In the genomic region with DNA sequence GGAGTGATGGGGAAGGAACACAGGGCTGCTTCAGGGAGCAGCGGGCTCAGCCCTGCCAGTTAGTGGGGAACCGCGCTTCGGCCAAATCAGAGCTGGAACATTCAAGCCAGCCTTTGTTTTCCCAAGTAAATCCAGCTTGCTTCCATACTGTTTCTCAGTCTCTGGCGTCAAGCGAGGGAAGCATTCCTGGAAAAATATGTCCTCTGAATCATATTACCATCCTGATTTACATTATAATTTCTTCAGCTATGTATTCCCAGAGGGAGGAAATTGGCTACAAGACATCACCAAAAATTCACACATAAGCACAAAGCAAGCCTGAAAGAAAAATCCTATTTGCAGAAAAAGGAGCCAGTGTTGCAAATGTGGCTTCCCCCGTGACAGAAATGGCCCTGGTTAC, we compare ENCODE assay signal across 17 cellular contexts.
"Had no signal": no experiment of that assay in that cellular context is flagged by ENCODE, and none has a peak within 500 bp of the region (broad histone marks: within the 10 kb centered on the region; RNA-seq: fewer than 3 reads in every experiment).

No MANE protein-coding gene starts in this region.

- H3K36me3 Mint-ChIP-seq: activated CD4-positive, alpha-beta memory T cell treated with anti-CD3 and anti-CD28 coated beads for 36 hours; naive thymus-derived CD4-positive, alpha-beta T cell had no signal

- H3K27ac ChIP-seq: epithelial cell of prostate, thoracic aorta, upper lobe of right lung, WERI-Rb-1 had no signal

- H3K4me3 Mint-ChIP-seq: activated CD4-positive, alpha-beta memory T cell treated with anti-CD3 and anti-CD28 coated beads for 36 hours; activated CD4-positive, alpha-beta T cell treated with anti-CD3 and anti-CD28 coated beads for 36 hours; activated T-cell treated with anti-CD3 and anti-CD28 coated beads, Interleukin-2, amount 50 U/mL, for 4 hours; effector memory CD8-positive, alpha-beta T cell; naive thymus-derived CD4-positive, alpha-beta T cell; stimulated activated naive CD8-positive, alpha-beta T cell treated with anti-CD3 and anti-CD28 coated beads, Interleukin-15, Interleukin-2, amounts not matched to agents 100 ng/mL and 50 ng/mL, for 24 hours; T-helper 1 cell treated with Interleukin-12 subunit alpha and Interleukin-12 subunit beta and Interleukin-4 antibody, amounts not matched to agents 30 μg/mL and 1 μg/mL, for 36 hours had no signal

- FAIRE-seq: keratinocyte had no signal

- H3K4me1 Mint-ChIP-seq: activated CD4-positive, alpha-beta T cell treated with anti-CD3 and anti-CD28 coated beads for 36 hours; naive thymus-derived CD4-positive, alpha-beta T cell had no signal

- H3K4me1 ChIP-seq: upper lobe of right lung had no signal

- H3K4me3 ChIP-seq: mucosa of descending colon, thoracic aorta, upper lobe of right lung had no signal

- H3K27me3 ChIP-seq: upper lobe of right lung had no signal

- ATAC-seq: activated CD4-positive, alpha-beta T cell treated with anti-CD3 and anti-CD28 coated beads for 36 hours; activated T-cell treated with anti-CD3 and anti-CD28 coated beads, Interleukin-2, amount 50 U/mL, for 4 hours; effector memory CD8-positive, alpha-beta T cell; mucosa of descending colon; naive thymus-derived CD4-positive, alpha-beta T cell; upper lobe of right lung had no signal

- H3K9me3 Mint-ChIP-seq: activated CD4-positive, alpha-beta memory T cell treated with anti-CD3 and anti-CD28 coated beads for 36 hours; activated T-cell treated with anti-CD3 and anti-CD28 coated beads, Interleukin-2, amount 50 U/mL, for 4 hours; effector memory CD8-positive, alpha-beta T cell; stimulated activated naive CD8-positive, alpha-beta T cell treated with anti-CD3 and anti-CD28 coated beads, Interleukin-15, Interleukin-2, amounts not matched to agents 100 ng/mL and 50 ng/mL, for 24 hours; T-helper 1 cell treated with Interleukin-12 subunit alpha and Interleukin-12 subunit beta and Interleukin-4 antibody, amounts not matched to agents 30 μg/mL and 1 μg/mL, for 36 hours had no signal

- DNase-seq: activated CD4-positive, alpha-beta memory T cell treated with anti-CD3 and anti-CD28 coated beads for 36 hours; activated CD4-positive, alpha-beta T cell treated with anti-CD3 and anti-CD28 coated beads for 36 hours; activated effector memory CD4-positive, alpha-beta T cell treated with Interleukin-2 at 50 U/mL for 16 hours; activated naive CD4-positive, alpha-beta T cell treated with anti-CD3 and anti-CD28 coated beads, Interleukin-2, amount 50 U/mL, for 16 hours; activated T-cell treated with anti-CD3 and anti-CD28 coated beads, Interleukin-2, amount 50 U/mL, for 4 hours; central memory CD4-positive, alpha-beta T cell; cortex of kidney; effector memory CD8-positive, alpha-beta T cell; mucosa of descending colon; naive thymus-derived CD4-positive, alpha-beta T cell; upper lobe of right lung; WERI-Rb-1 had no signal

- H3K9me3 ChIP-seq: mucosa of descending colon, thoracic aorta, upper lobe of right lung had no signal

- H3K36me3 ChIP-seq: thoracic aorta, upper lobe of right lung, WERI-Rb-1 had no signal

- H3K27ac Mint-ChIP-seq: activated CD4-positive, alpha-beta memory T cell treated with anti-CD3 and anti-CD28 coated beads for 36 hours; activated CD4-positive, alpha-beta T cell treated with anti-CD3 and anti-CD28 coated beads for 36 hours; effector memory CD8-positive, alpha-beta T cell; naive thymus-derived CD4-positive, alpha-beta T cell; stimulated activated naive CD8-positive, alpha-beta T cell treated with anti-CD3 and anti-CD28 coated beads, Interleukin-15, Interleukin-2, amounts not matched to agents 100 ng/mL and 50 ng/mL, for 24 hours; T-helper 1 cell treated with Interleukin-12 subunit alpha and Interleukin-12 subunit beta and Interleukin-4 antibody, amounts not matched to agents 30 μg/mL and 1 μg/mL, for 36 hours had no signal
